ENCODE assay signal across 8 cellular contexts in the genomic region with DNA sequence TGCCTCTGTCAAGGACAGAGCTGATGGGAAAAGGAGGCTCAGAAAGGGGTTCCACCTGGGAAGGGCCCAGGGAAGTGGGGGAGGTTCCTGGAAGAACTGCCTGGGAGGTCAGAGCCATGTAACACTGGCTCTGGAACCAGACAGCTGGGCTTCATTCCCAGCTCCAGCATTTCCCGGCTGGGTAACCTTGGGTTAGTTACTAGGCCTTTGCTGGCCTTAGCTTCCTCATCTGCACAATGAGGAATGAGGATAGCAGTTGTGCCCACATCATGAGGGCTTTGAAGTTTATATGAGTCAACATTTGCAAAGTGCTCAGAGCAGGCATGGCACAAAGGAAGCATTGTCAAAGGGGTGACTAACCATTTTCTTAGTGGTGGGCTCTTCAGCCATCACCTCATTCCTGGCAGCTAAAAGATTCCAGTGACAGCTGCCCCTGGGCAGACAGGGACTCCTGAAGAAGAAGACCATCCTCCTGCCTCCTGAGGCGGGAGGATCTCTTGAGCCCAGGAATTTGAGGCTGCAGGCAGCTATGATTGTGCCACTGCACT. TPM values are rescaled to one million over a fixed set of nuclear protein-coding genes. Genes with fewer than 3 reads are reported as not detected.
DNase-seq lines count a peak whose midpoint lies in the region; ATAC-seq and TF ChIP-seq lines count a peak whose summit lies in the region.

No MANE protein-coding gene starts in this region.

- H3K9me3 ChIP-seq in HUES48 (ENCODE audit: control insufficient read depth, insufficient read depth, low read length) = no peaks in the 10 kb centered on the region

- no peak overlapping the region for H2BK120ac ChIP-seq in mesendoderm (ENCODE audit: low read depth, low read length)

- DNase-seq in astrocyte of the hippocampus (ENCODE audit: low read depth, low spot score) (peak; percentile 90), mesendoderm (no peak), NCI-H187 treated with DMSO at 0.1 percent for 48 hours (lab: John Stamatoyannopoulos, UW) (no peak)
- DNase-seq in activated CD4-positive, CD25-positive, alpha-beta regulatory T cell (lab: John Stamatoyannopoulos, UW) = no peak

- H3K27ac ChIP-seq in 22Rv1 (peak overlapping the region; percentile 92), HUES48 (ENCODE audit: low read depth, low read length) (peak overlapping the region; percentile 70), mesendoderm (ENCODE audit: low read depth, low read length) (no peak overlapping the region)

- no peak overlapping the region for H3K4me3 ChIP-seq in HUES48 (ENCODE audit: low read depth, low read length)
- no peak overlapping the region for H3K4me3 ChIP-seq in mesendoderm (ENCODE audit: low read length)

- peaks cover 19% of the 10 kb centered on the region for H3K36me3 ChIP-seq in HUES48 (ENCODE audit: control insufficient read depth, insufficient read depth, low read length)
- H3K36me3 ChIP-seq in mesendoderm (ENCODE audit: control insufficient read depth, insufficient read depth, low read length) = peaks cover 14% of the 10 kb centered on the region

- no peak overlapping the region for H3K18ac ChIP-seq in mesendoderm (ENCODE audit: low read length)

- no peak overlapping the region for H3K4ac ChIP-seq in mesendoderm (ENCODE audit: low read depth, low read length)

- no peak overlapping the region for H3K4me2 ChIP-seq in mesendoderm (ENCODE audit: low read length)

- no peak overlapping the region for H3K9ac ChIP-seq in HUES48 (ENCODE audit: low read depth, low read length)
- H3K9ac ChIP-seq in mesendoderm (ENCODE audit: low read length) = no peak overlapping the region

- no peak overlapping the region for H2AK5ac ChIP-seq in mesendoderm (ENCODE audit: low read length)

- ATAC-seq in GM18858 (IDR thresholded peaks at IDR 0.05; ENCODE audit: unreplicated experiment) (no peak), HG02870 (IDR thresholded peaks at IDR 0.05; ENCODE audit: unreplicated experiment) (no peak)

- TF ChIP-seq CTCF in 22Rv1 (IDR thresholded peaks at IDR 0.05) = no peak

- no peak overlapping the region for H4K8ac ChIP-seq in mesendoderm (ENCODE audit: low read depth, low read length)

- H3K79me2 ChIP-seq in mesendoderm (ENCODE audit: control insufficient read depth, insufficient read depth, low read length) = peaks cover 25% of the 10 kb centered on the region

- H4K5ac ChIP-seq in mesendoderm (ENCODE audit: low read length) = no peak overlapping the region

- no CpG with 5 or more reads among the region's 2 CpGs for WGBS in mesendoderm (ENCODE audit: extremely low coverage, insufficient coverage, low lambda C conversion rate)

- no peak overlapping the region for H3K23ac ChIP-seq in mesendoderm (ENCODE audit: low read length)

- H3K56ac ChIP-seq in mesendoderm (ENCODE audit: low read length) = peak overlapping the region; percentile 7

- H3K27me3 ChIP-seq in HUES48 (ENCODE audit: control insufficient read depth, insufficient read depth, low read length) = no peaks in the 10 kb centered on the region
- H3K27me3 ChIP-seq in mesendoderm (ENCODE audit: insufficient read depth, low read length, poor library complexity) = no peaks in the 10 kb centered on the region

- peaks cover 19% of the 10 kb centered on the region for H3K79me1 ChIP-seq in mesendoderm (ENCODE audit: low read length)

- H2BK15ac ChIP-seq in mesendoderm (replicated peaks; ENCODE audit: low read depth) = no peak overlapping the region

- H3K4me1 ChIP-seq in HUES48 (ENCODE audit: control insufficient read depth, insufficient read depth, low read length) (peaks cover 17% of the 10 kb centered on the region; the same call in 1 of the 2 replicates), mesendoderm (ENCODE audit: control insufficient read depth, low read depth, low read length) (peaks cover 8% of the 10 kb centered on the region)

- H2BK5ac ChIP-seq in mesendoderm (ENCODE audit: low read length) = no peak overlapping the region

RNA-seq across cellular contexts. Expression of gene DNAJB1, which starts 1.7 kb away (rescaled TPM):
- polyA plus RNA-seq in mesendoderm (2013, experiment 1 of 2) = 28.6 TPM
- 30.0 TPM for polyA plus RNA-seq in mesendoderm (2013, experiment 2 of 2)

RNA-seq across cellular contexts. Expression of gene TECR, which starts 9.5 kb away (rescaled TPM):
- polyA plus RNA-seq in mesendoderm (2013, experiment 1 of 2) = 154 TPM
- polyA plus RNA-seq in mesendoderm (2013, experiment 2 of 2) = 152 TPM

RNA-seq across cellular contexts. Expression of gene GIPC1, which starts 24.0 kb away (rescaled TPM):
- 47.1 TPM for polyA plus RNA-seq in mesendoderm (2013, experiment 1 of 2)
- polyA plus RNA-seq in mesendoderm (2013, experiment 2 of 2) = 46.7 TPM

RNA-seq across cellular contexts. Expression of gene PTGER1, which starts 44.8 kb away (rescaled TPM):
- 0.11 TPM for polyA plus RNA-seq in mesendoderm (2013, experiment 1 of 2)
- polyA plus RNA-seq in mesendoderm (2013, experiment 2 of 2) = 0.07 TPM

RNA-seq across cellular contexts. Expression of gene NDUFB7, which starts 51.9 kb away (rescaled TPM):
- polyA plus RNA-seq in mesendoderm (2013, experiment 1 of 2) = 158 TPM
- 164 TPM for polyA plus RNA-seq in mesendoderm (2013, experiment 2 of 2)
